9 cellular contexts compared by ENCODE assay signal in the genomic region with DNA sequence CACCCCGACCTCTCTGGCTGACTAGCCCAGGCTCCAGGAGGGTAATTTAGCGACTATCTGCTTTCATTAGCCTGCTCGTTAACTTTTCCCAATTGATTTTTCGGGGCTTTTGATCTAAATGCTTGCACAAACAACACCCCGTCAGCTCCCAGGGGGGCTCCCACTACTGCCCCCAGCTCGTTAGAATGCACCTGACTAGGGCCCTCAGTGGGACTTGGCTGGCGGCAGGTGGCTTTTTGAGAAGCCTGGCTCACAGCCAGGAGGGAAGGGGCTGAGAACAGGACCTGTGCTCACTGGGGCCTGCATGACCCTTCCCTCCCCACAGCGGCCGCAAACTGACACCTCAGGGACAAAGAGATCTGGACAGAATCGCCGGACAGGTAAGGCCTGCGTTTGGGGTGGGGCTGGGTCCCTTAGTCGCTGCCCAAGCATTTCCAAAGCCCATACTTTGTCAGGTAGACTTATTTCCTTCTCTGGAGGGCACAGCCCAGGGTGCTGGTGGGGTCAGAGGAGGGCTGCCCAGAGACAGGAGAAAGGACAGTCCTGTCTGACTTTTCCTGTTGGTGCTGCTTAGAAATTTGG. TPM values are rescaled to one million over a fixed set of nuclear protein-coding genes. Genes with fewer than 3 reads are reported as not detected.
DNase-seq lines count a peak whose midpoint lies in the region; ATAC-seq and TF ChIP-seq lines count a peak whose summit lies in the region.
"Had no signal": no experiment of that assay in that cellular context is flagged by ENCODE, and none has a peak within 500 bp of the region (broad histone marks: within the 10 kb centered on the region; RNA-seq: fewer than 3 reads in every experiment).

No MANE protein-coding gene starts in this region.

- intact Hi-C loops in activated CD8-positive, alpha-beta T cell treated with anti-CD3 and anti-CD28 coated beads for 36 hours (cut with micrococcal nuclease), result no loop called here
- intact Hi-C loops in lower leg skin (cut with DNase I; ENCODE audit: low total_unique reads), result no loop called here

- H3K36me3 Mint-ChIP-seq in activated naive CD4-positive, alpha-beta T cell treated with anti-CD3 and anti-CD28 coated beads, Interleukin-2, amount 50 U/mL, for 24 hours, result peaks cover 16% of the 10 kb centered on the region
- peaks cover 58% of the 10 kb centered on the region for H3K36me3 Mint-ChIP-seq in activated CD8-positive, alpha-beta T cell treated with anti-CD3 and anti-CD28 coated beads for 36 hours (ENCODE audit: low read depth)
- peaks cover 64% of the 10 kb centered on the region for H3K36me3 Mint-ChIP-seq in stimulated activated naive CD8-positive, alpha-beta T cell treated with anti-CD3 and anti-CD28 coated beads, Interleukin-15, Interleukin-2, amounts not matched to agents 100 ng/mL and 50 ng/mL, for 24 hours (ENCODE audit: low read depth)

- CTCF ChIA-PET in activated CD8-positive, alpha-beta T cell treated with anti-CD3 and anti-CD28 coated beads for 36 hours (lab: Charles Lee), result interaction anchor here (1.1 to 6.7 kb wide), 2 partner anchors 10 to 18 kb away, joined by 3 to 48 read pairs; a partner anchor contains a TSS

- 90 to 91% methylated on average over 13 of the region's 13 CpGs for WGBS in lower leg skin, 2 donors

- H3K27me3 Mint-ChIP-seq in activated naive CD4-positive, alpha-beta T cell treated with anti-CD3 and anti-CD28 coated beads, Interleukin-2, amount 50 U/mL, for 24 hours, result no peaks in the 10 kb centered on the region
- no peaks in the 10 kb centered on the region for H3K27me3 Mint-ChIP-seq in activated CD8-positive, alpha-beta T cell treated with anti-CD3 and anti-CD28 coated beads for 36 hours
- H3K27me3 Mint-ChIP-seq in stimulated activated naive CD8-positive, alpha-beta T cell treated with anti-CD3 and anti-CD28 coated beads, Interleukin-15, Interleukin-2, amounts not matched to agents 100 ng/mL and 50 ng/mL, for 24 hours, result no peaks in the 10 kb centered on the region

- H3K4me3 ChIP-seq in lower leg skin (ENCODE audit: low read depth, poor library complexity, severe bottlenecking), result no peak overlapping the region

- no peak for DNase-seq in activated naive CD4-positive, alpha-beta T cell treated with anti-CD3 and anti-CD28 coated beads, Interleukin-2, amount 50 U/mL, for 16 hours
- no peak for DNase-seq in activated CD8-positive, alpha-beta T cell treated with anti-CD3 and anti-CD28 coated beads for 36 hours
- no peak for DNase-seq in lower leg skin (ENCODE audit: low spot score in 2 of 2)
- DNase-seq: hippocampal formation had no signal

- TF ChIP-seq CTCF in activated CD8-positive, alpha-beta T cell treated with anti-CD3 and anti-CD28 coated beads for 36 hours (IDR thresholded peaks at IDR 0.05), result no peak
- TF ChIP-seq CTCF in lower leg skin (IDR thresholded peaks at IDR 0.05), result no peak

- peak overlapping the region; percentile 69 for H3K27ac Mint-ChIP-seq in activated naive CD4-positive, alpha-beta T cell treated with anti-CD3 and anti-CD28 coated beads, Interleukin-2, amount 50 U/mL, for 24 hours
- H3K27ac Mint-ChIP-seq in activated CD8-positive, alpha-beta T cell treated with anti-CD3 and anti-CD28 coated beads for 36 hours, result peak overlapping the region; percentile 84
- peak overlapping the region; percentile 81 for H3K27ac Mint-ChIP-seq in stimulated activated naive CD8-positive, alpha-beta T cell treated with anti-CD3 and anti-CD28 coated beads, Interleukin-15, Interleukin-2, amounts not matched to agents 100 ng/mL and 50 ng/mL, for 24 hours

- peaks cover 67% of the 10 kb centered on the region for H3K4me1 Mint-ChIP-seq in activated naive CD4-positive, alpha-beta T cell treated with anti-CD3 and anti-CD28 coated beads, Interleukin-2, amount 50 U/mL, for 24 hours
- peaks cover 77% of the 10 kb centered on the region for H3K4me1 Mint-ChIP-seq in activated CD8-positive, alpha-beta T cell treated with anti-CD3 and anti-CD28 coated beads for 36 hours (ENCODE audit: low read depth)
- peaks cover 91% of the 10 kb centered on the region for H3K4me1 Mint-ChIP-seq in stimulated activated naive CD8-positive, alpha-beta T cell treated with anti-CD3 and anti-CD28 coated beads, Interleukin-15, Interleukin-2, amounts not matched to agents 100 ng/mL and 50 ng/mL, for 24 hours (ENCODE audit: low read depth)

- no peaks in the 10 kb centered on the region for H3K9me3 Mint-ChIP-seq in activated naive CD4-positive, alpha-beta T cell treated with anti-CD3 and anti-CD28 coated beads, Interleukin-2, amount 50 U/mL, for 24 hours
- H3K9me3 Mint-ChIP-seq in activated CD8-positive, alpha-beta T cell treated with anti-CD3 and anti-CD28 coated beads for 36 hours, result no peaks in the 10 kb centered on the region
- no peaks in the 10 kb centered on the region for H3K9me3 Mint-ChIP-seq in stimulated activated naive CD8-positive, alpha-beta T cell treated with anti-CD3 and anti-CD28 coated beads, Interleukin-15, Interleukin-2, amounts not matched to agents 100 ng/mL and 50 ng/mL, for 24 hours

- no peak for TF ChIP-seq POLR2A in lower leg skin (IDR thresholded peaks at IDR 0.05)

- no peak for ATAC-seq in activated CD8-positive, alpha-beta T cell treated with anti-CD3 and anti-CD28 coated beads for 36 hours
- ATAC-seq in HG03571 (IDR thresholded peaks at IDR 0.05; ENCODE audit: unreplicated experiment), result no peak

- POLR2A ChIA-PET in activated CD8-positive, alpha-beta T cell treated with anti-CD3 and anti-CD28 coated beads for 36 hours (lab: Charles Lee), result interaction anchor here (0.8 to 13.4 kb wide), 10 partner anchors 8 to 89 kb away, joined by 3 to 282 read pairs (median 4); a partner anchor contains a TSS

- H3K4me3 Mint-ChIP-seq in activated naive CD4-positive, alpha-beta T cell treated with anti-CD3 and anti-CD28 coated beads, Interleukin-2, amount 50 U/mL, for 24 hours, result peak overlapping the region; percentile 30
- peak overlapping the region; percentile 5 for H3K4me3 Mint-ChIP-seq in activated CD8-positive, alpha-beta T cell treated with anti-CD3 and anti-CD28 coated beads for 36 hours
- peak overlapping the region; percentile 41 for H3K4me3 Mint-ChIP-seq in stimulated activated naive CD8-positive, alpha-beta T cell treated with anti-CD3 and anti-CD28 coated beads, Interleukin-15, Interleukin-2, amounts not matched to agents 100 ng/mL and 50 ng/mL, for 24 hours

RNA-seq across cellular contexts. Expression of a gene that starts 7.6 kb away (rescaled TPM):
- 10 to 100 TPM; 19.3 to 21.0 TPM for total RNA-seq in activated CD8-positive, alpha-beta T cell treated with anti-CD3 and anti-CD28 coated beads for 36 hours
- total RNA-seq in lower leg skin, result under 1 TPM in 1 of 4 donors, not detected in 3; 0.81 TPM
- total RNA-seq: chondrocyte, pulmonary artery endothelial cell had no signal

RNA-seq across cellular contexts. Expression of a gene that starts 9.4 kb away (rescaled TPM):
- 1,000 to 10,000 TPM; 3,454 to 3,479 TPM for total RNA-seq in activated CD8-positive, alpha-beta T cell treated with anti-CD3 and anti-CD28 coated beads for 36 hours
- total RNA-seq in lower leg skin, result 1,000 to 10,000 TPM; 1,327 to 3,048 (median 2,121) TPM

RNA-seq across cellular contexts. Expression of a gene that starts 13.5 kb away (rescaled TPM):
- 100 to 1,000 TPM; 307 to 308 TPM for total RNA-seq in activated CD8-positive, alpha-beta T cell treated with anti-CD3 and anti-CD28 coated beads for 36 hours
- total RNA-seq in lower leg skin, result 10 to 100 TPM; 56.9 to 94.3 (median 68.7) TPM

RNA-seq across cellular contexts. Expression of a gene that starts 24.6 kb away (rescaled TPM):
- not detected for total RNA-seq in activated CD8-positive, alpha-beta T cell treated with anti-CD3 and anti-CD28 coated beads for 36 hours
- not detected for total RNA-seq in lower leg skin
- total RNA-seq: chondrocyte, pulmonary artery endothelial cell had no signal

RNA-seq across cellular contexts. Expression of a gene that starts 25.0 kb away (rescaled TPM):
- not detected for total RNA-seq in activated CD8-positive, alpha-beta T cell treated with anti-CD3 and anti-CD28 coated beads for 36 hours
- not detected for total RNA-seq in lower leg skin
- total RNA-seq: chondrocyte, pulmonary artery endothelial cell had no signal

Comparison
In these comparisons a context has a peak if more than half of its experiments do, and no peak if none do; other contexts are left out.
1. RNA of a gene that starts 7.6 kb away (total RNA-seq): 19.3 to 21.0 TPM in activated CD8-positive, alpha-beta T cell treated with anti-CD3 and anti-CD28 coated beads for 36 hours; 0.81 TPM in lower leg skin; every median in the first group is over 10 times any median in the second.
2. Peak in every context shown above with its lines, with median percentiles within 50 percentile points of each other: H3K27ac Mint-ChIP-seq and H3K4me3 Mint-ChIP-seq.